In the genomic region with DNA sequence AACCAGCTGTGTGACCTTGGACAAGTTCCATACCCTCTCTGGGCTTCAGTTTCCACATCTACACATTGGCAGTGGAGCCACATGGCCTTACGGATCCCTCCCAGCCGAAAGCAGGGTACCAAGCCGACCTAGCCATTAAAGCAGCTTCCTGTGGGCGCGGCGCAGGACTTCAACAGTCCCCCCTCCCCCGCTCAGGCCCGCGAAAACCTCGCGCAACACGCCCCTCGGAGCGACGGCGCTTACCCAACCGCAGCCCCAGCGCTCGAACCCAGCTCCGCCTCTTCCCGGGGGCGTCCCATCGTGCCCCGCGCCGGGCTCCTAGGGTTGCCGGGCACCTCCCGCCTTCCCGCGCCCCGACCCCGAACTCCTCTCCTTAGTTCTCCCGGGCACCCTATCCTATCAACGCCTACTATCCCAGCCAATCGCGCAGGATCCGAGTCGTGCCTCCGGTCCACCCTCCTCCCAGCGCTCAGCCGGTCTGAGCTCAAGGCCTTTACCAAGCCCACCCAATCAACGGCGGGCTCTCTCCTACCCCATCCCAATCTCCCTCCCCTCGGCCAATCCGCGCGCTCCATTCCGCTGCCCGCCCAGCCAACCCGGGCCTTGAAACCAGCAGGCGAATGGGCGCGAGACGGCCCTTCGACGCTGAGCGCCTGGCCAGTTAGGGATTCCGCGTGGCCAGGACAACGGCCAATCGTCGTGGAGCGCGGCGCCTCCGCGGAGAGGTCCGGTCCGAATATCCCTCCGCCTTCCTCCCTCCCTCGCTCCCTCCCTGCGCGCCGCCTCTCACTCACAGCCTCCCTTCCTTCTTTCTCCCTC, we compare ENCODE assay signal across 1 cellular context.
A peak's percentile ranks its signal among the peaks of the same experiment; 100 is the strongest.
TF ChIP-seq lines count a peak whose summit lies in the region.

A gene (plus strand): TSS at position 767 of the 819 bp plus-strand sequence. CDS start 326 bp downstream, outside the sequence.

TF ChIP-seq in K562, 482 proteins besides CTCF, POLR2A, EP300 and RAD21 (continued from another document and continues in another):
- TF ChIP-seq, protein P1, sequence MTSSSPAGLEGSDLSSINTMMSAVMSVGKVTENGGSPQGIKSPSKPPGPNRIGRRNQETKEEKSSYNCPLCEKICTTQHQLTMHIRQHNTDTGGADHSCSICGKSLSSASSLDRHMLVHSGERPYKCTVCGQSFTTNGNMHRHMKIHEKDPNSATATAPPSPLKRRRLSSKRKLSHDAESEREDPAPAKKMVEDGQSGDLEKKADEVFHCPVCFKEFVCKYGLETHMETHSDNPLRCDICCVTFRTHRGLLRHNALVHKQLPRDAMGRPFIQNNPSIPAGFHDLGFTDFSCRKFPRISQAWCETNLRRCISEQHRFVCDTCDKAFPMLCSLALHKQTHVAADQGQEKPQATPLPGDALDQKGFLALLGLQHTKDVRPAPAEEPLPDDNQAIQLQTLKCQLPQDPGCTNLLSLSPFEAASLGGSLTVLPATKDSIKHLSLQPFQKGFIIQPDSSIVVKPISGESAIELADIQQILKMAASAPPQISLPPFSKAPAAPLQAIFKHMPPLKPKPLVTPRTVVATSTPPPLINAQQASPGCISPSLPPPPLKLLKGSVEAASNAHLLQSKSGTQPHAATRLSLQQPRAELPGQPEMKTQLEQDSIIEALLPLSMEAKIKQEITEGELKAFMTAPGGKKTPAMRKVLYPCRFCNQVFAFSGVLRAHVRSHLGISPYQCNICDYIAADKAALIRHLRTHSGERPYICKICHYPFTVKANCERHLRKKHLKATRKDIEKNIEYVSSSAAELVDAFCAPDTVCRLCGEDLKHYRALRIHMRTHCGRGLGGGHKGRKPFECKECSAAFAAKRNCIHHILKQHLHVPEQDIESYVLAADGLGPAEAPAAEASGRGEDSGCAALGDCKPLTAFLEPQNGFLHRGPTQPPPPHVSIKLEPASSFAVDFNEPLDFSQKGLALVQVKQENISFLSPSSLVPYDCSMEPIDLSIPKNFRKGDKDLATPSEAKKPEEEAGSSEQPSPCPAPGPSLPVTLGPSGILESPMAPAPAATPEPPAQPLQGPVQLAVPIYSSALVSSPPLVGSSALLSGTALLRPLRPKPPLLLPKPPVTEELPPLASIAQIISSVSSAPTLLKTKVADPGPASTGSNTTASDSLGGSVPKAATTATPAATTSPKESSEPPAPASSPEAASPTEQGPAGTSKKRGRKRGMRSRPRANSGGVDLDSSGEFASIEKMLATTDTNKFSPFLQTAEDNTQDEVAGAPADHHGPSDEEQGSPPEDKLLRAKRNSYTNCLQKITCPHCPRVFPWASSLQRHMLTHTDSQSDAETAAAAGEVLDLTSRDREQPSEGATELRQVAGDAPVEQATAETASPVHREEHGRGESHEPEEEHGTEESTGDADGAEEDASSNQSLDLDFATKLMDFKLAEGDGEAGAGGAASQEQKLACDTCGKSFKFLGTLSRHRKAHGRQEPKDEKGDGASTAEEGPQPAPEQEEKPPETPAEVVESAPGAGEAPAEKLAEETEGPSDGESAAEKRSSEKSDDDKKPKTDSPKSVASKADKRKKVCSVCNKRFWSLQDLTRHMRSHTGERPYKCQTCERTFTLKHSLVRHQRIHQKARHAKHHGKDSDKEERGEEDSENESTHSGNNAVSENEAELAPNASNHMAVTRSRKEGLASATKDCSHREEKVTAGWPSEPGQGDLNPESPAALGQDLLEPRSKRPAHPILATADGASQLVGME (CRISPR knock-in tag; IDR thresholded peaks at IDR 0.05) = no peak
- no peak for TF ChIP-seq U2AF2 (optimal IDR thresholded peaks at IDR 0.05; ENCODE audit: low read depth, low read length)
- TF ChIP-seq HDAC6 (IDR thresholded peaks at IDR 0.05; ENCODE audit: low read depth, low read length) = no peak
- no peak for TF ChIP-seq ZNF324 (CRISPR knock-in tag; IDR thresholded peaks at IDR 0.05)
- no peak for TF ChIP-seq CHD4 (IDR thresholded peaks at IDR 0.05; ENCODE audit: insufficient read depth, insufficient replicate concordance, low read depth, low read length, poor library complexity, severe bottlenecking)
- TF ChIP-seq SUPT5H (IDR thresholded peaks at IDR 0.05) = peak; percentile 81
- TF ChIP-seq, protein P2, sequence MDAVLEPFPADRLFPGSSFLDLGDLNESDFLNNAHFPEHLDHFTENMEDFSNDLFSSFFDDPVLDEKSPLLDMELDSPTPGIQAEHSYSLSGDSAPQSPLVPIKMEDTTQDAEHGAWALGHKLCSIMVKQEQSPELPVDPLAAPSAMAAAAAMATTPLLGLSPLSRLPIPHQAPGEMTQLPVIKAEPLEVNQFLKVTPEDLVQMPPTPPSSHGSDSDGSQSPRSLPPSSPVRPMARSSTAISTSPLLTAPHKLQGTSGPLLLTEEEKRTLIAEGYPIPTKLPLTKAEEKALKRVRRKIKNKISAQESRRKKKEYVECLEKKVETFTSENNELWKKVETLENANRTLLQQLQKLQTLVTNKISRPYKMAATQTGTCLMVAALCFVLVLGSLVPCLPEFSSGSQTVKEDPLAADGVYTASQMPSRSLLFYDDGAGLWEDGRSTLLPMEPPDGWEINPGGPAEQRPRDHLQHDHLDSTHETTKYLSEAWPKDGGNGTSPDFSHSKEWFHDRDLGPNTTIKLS (IDR thresholded peaks at IDR 0.05; ENCODE audit: borderline replicate concordance, low read depth) = peak; percentile 71; the same call in 1 of the 2 replicates
- TF ChIP-seq, protein P3, sequence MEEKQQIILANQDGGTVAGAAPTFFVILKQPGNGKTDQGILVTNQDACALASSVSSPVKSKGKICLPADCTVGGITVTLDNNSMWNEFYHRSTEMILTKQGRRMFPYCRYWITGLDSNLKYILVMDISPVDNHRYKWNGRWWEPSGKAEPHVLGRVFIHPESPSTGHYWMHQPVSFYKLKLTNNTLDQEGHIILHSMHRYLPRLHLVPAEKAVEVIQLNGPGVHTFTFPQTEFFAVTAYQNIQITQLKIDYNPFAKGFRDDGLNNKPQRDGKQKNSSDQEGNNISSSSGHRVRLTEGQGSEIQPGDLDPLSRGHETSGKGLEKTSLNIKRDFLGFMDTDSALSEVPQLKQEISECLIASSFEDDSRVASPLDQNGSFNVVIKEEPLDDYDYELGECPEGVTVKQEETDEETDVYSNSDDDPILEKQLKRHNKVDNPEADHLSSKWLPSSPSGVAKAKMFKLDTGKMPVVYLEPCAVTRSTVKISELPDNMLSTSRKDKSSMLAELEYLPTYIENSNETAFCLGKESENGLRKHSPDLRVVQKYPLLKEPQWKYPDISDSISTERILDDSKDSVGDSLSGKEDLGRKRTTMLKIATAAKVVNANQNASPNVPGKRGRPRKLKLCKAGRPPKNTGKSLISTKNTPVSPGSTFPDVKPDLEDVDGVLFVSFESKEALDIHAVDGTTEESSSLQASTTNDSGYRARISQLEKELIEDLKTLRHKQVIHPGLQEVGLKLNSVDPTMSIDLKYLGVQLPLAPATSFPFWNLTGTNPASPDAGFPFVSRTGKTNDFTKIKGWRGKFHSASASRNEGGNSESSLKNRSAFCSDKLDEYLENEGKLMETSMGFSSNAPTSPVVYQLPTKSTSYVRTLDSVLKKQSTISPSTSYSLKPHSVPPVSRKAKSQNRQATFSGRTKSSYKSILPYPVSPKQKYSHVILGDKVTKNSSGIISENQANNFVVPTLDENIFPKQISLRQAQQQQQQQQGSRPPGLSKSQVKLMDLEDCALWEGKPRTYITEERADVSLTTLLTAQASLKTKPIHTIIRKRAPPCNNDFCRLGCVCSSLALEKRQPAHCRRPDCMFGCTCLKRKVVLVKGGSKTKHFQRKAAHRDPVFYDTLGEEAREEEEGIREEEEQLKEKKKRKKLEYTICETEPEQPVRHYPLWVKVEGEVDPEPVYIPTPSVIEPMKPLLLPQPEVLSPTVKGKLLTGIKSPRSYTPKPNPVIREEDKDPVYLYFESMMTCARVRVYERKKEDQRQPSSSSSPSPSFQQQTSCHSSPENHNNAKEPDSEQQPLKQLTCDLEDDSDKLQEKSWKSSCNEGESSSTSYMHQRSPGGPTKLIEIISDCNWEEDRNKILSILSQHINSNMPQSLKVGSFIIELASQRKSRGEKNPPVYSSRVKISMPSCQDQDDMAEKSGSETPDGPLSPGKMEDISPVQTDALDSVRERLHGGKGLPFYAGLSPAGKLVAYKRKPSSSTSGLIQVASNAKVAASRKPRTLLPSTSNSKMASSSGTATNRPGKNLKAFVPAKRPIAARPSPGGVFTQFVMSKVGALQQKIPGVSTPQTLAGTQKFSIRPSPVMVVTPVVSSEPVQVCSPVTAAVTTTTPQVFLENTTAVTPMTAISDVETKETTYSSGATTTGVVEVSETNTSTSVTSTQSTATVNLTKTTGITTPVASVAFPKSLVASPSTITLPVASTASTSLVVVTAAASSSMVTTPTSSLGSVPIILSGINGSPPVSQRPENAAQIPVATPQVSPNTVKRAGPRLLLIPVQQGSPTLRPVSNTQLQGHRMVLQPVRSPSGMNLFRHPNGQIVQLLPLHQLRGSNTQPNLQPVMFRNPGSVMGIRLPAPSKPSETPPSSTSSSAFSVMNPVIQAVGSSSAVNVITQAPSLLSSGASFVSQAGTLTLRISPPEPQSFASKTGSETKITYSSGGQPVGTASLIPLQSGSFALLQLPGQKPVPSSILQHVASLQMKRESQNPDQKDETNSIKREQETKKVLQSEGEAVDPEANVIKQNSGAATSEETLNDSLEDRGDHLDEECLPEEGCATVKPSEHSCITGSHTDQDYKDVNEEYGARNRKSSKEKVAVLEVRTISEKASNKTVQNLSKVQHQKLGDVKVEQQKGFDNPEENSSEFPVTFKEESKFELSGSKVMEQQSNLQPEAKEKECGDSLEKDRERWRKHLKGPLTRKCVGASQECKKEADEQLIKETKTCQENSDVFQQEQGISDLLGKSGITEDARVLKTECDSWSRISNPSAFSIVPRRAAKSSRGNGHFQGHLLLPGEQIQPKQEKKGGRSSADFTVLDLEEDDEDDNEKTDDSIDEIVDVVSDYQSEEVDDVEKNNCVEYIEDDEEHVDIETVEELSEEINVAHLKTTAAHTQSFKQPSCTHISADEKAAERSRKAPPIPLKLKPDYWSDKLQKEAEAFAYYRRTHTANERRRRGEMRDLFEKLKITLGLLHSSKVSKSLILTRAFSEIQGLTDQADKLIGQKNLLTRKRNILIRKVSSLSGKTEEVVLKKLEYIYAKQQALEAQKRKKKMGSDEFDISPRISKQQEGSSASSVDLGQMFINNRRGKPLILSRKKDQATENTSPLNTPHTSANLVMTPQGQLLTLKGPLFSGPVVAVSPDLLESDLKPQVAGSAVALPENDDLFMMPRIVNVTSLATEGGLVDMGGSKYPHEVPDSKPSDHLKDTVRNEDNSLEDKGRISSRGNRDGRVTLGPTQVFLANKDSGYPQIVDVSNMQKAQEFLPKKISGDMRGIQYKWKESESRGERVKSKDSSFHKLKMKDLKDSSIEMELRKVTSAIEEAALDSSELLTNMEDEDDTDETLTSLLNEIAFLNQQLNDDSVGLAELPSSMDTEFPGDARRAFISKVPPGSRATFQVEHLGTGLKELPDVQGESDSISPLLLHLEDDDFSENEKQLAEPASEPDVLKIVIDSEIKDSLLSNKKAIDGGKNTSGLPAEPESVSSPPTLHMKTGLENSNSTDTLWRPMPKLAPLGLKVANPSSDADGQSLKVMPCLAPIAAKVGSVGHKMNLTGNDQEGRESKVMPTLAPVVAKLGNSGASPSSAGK (IDR thresholded peaks at IDR 0.05) = peak; percentile 99
- peak; percentile 41; the same call in 1 of the 2 replicates for TF ChIP-seq NCOR1 (IDR thresholded peaks at IDR 0.05)
- no peak for TF ChIP-seq ZNF282 (CRISPR knock-in tag; IDR thresholded peaks at IDR 0.05)
- TF ChIP-seq ZNF830 (CRISPR knock-in tag; IDR thresholded peaks at IDR 0.05) = 0 out of 2 replicates have a peak, but pooled peaks have one; percentile 60
- TF ChIP-seq RUNX1 (IDR thresholded peaks at IDR 0.05; ENCODE audit: low read depth) = no peak
- TF ChIP-seq POLR3A (IDR thresholded peaks at IDR 0.05; ENCODE audit: borderline replicate concordance, extremely low read depth, insufficient read depth, insufficient read length) = no peak
- peak; percentile 65 for TF ChIP-seq ZFX (CRISPR knock-in tag; IDR thresholded peaks at IDR 0.05)
- no peak for TF ChIP-seq MCM3 (IDR thresholded peaks at IDR 0.05)
- TF ChIP-seq FOS (IDR thresholded peaks at IDR 0.05; ENCODE audit: extremely low read depth, insufficient read length) = peak; percentile 92
- no peak for TF ChIP-seq SMARCC2 (IDR thresholded peaks at IDR 0.05; ENCODE audit: low read depth)
- peak; percentile 65 for TF ChIP-seq SP2 (IDR thresholded peaks at IDR 0.05; ENCODE audit: extremely low read depth, low read depth, low read length, poor library complexity, severe bottlenecking)
- TF ChIP-seq CHD2 (IDR thresholded peaks at IDR 0.05; ENCODE audit: low read depth, low read length) = peak; percentile 93
- peak; percentile 72 for TF ChIP-seq ZNF143 (CRISPR knock-in tag; IDR thresholded peaks at IDR 0.05)
- TF ChIP-seq RFX7 (CRISPR knock-in tag; IDR thresholded peaks at IDR 0.05) = no peak
- no peak for TF ChIP-seq PRMT5 (CRISPR knock-in tag; IDR thresholded peaks at IDR 0.05)
- TF ChIP-seq, protein P4, sequence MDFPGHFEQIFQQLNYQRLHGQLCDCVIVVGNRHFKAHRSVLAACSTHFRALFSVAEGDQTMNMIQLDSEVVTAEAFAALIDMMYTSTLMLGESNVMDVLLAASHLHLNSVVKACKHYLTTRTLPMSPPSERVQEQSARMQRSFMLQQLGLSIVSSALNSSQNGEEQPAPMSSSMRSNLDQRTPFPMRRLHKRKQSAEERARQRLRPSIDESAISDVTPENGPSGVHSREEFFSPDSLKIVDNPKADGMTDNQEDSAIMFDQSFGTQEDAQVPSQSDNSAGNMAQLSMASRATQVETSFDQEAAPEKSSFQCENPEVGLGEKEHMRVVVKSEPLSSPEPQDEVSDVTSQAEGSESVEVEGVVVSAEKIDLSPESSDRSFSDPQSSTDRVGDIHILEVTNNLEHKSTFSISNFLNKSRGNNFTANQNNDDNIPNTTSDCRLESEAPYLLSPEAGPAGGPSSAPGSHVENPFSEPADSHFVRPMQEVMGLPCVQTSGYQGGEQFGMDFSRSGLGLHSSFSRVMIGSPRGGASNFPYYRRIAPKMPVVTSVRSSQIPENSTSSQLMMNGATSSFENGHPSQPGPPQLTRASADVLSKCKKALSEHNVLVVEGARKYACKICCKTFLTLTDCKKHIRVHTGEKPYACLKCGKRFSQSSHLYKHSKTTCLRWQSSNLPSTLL (IDR thresholded peaks at IDR 0.05) = 0 out of 2 replicates have a peak, but pooled peaks have one; percentile 32
- TF ChIP-seq, protein P5, sequence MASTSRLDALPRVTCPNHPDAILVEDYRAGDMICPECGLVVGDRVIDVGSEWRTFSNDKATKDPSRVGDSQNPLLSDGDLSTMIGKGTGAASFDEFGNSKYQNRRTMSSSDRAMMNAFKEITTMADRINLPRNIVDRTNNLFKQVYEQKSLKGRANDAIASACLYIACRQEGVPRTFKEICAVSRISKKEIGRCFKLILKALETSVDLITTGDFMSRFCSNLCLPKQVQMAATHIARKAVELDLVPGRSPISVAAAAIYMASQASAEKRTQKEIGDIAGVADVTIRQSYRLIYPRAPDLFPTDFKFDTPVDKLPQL (IDR thresholded peaks at IDR 0.05; ENCODE audit: extremely low read depth, insufficient read length) = no peak
- no peak; the same call in none of the 2 replicates for TF ChIP-seq MYNN (IDR thresholded peaks at IDR 0.05)
- TF ChIP-seq MYNN (CRISPR knock-in tag; IDR thresholded peaks at IDR 0.05) = no peak
- peak; percentile 31; the same call in 1 of the 2 replicates for TF ChIP-seq KLF6 (CRISPR knock-in tag; IDR thresholded peaks at IDR 0.05; ENCODE audit: borderline replicate concordance)
- TF ChIP-seq GABPB1 (CRISPR knock-in tag; IDR thresholded peaks at IDR 0.05) = peak; percentile 85
- peak; percentile 35 to 90; a peak in 3 of 4 replicates for TF ChIP-seq HDAC1 (IDR thresholded peaks at IDR 0.05)
- TF ChIP-seq NFE2 (IDR thresholded peaks at IDR 0.05; ENCODE audit: low read depth) = peak; percentile 21; the same call in 1 of the 2 replicates
- TF ChIP-seq ZNF57 (CRISPR knock-in tag; IDR thresholded peaks at IDR 0.05) = no peak
